In genomic region chr7:12111461-12112405, GRCh38 we compare ENCODE assay signal across 8 cellular contexts.
A peak's percentile ranks its signal among the peaks of the same experiment; 100 is the strongest.
DNase-seq lines count a peak whose midpoint lies in the region; ATAC-seq and TF ChIP-seq lines count a peak whose summit lies in the region.

No MANE protein-coding gene starts in this region.

- no peaks in the 10 kb centered on the region for H3K23me2 ChIP-seq in H9 (ENCODE audit: insufficient read length, low read depth, low read length, poor library complexity, severe bottlenecking)

- H3K4me3 ChIP-seq in prostate gland, result peak overlapping the region; percentile 12 to 22
- H3K4me3 ChIP-seq in hepatocyte, result no peak overlapping the region

- TF ChIP-seq CTCF in H9 (conservative IDR thresholded peaks at IDR 0.05) (peak; percentile 26; the same call in 1 of the 3 replicates), foreskin keratinocyte (conservative IDR thresholded peaks at IDR 0.05) (no peak), prostate gland (IDR thresholded peaks at IDR 0.05) (no peak), hepatocyte (IDR thresholded peaks at IDR 0.05; ENCODE audit: poor library complexity) (no peak)

- no peak for TF ChIP-seq POLR2A in prostate gland (IDR thresholded peaks at IDR 0.05)

- CTCF ChIA-PET in activated CD8-positive, alpha-beta memory T cell treated with anti-CD3 and anti-CD28 coated beads, Interleukin-2, amount 10 ng/mL, durations not matched to agents 7 days and 5 days (lab: Charles Lee), result interaction anchor here (1.1 kb wide), 1 partner anchor 211 kb away, joined by 3 read pairs; no protein-coding TSS in a partner anchor

- H3K27me3 ChIP-seq in H9 (ENCODE audit: insufficient read depth, low read length) (no peaks in the 10 kb centered on the region), foreskin keratinocyte (peaks cover 42% of the 10 kb centered on the region), prostate gland (replicated peaks; ENCODE audit: insufficient read depth) (peaks cover 2% of the 10 kb centered on the region), hepatocyte (no peaks in the 10 kb centered on the region)

- H3K9me3 ChIP-seq in H9 (ENCODE audit: control insufficient read depth, low read depth, low read length) (no peaks in the 10 kb centered on the region), prostate gland (no peaks in the 10 kb centered on the region), hepatocyte (ENCODE audit: low read depth) (no peaks in the 10 kb centered on the region)

- H3K18ac ChIP-seq in H9 (ENCODE audit: insufficient read length, low read depth, low read length), result no peak overlapping the region

- H3K36me3 Mint-ChIP-seq in H9 (ENCODE audit: insufficient read depth in 1 of 3, low read depth in 3 of 3), result no peaks in the 10 kb centered on the region; a peak in 1 of 7 replicates
- H3K36me3 Mint-ChIP-seq in activated CD8-positive, alpha-beta memory T cell treated with anti-CD3 and anti-CD28 coated beads, Interleukin-2, amount 10 ng/mL, durations not matched to agents 7 days and 5 days, result no peaks in the 10 kb centered on the region

- H2AK5ac ChIP-seq in H9 (ENCODE audit: insufficient read length, low read length), result no peak overlapping the region

- DNase-seq in H9 (peak; percentile 75), foreskin keratinocyte (peak in 1 of 2 donors; percentile 60), prostate gland (ENCODE audit: low spot score) (peak; percentile 8), NCI-H2171 (lab: John Stamatoyannopoulos, UW) (no peak), RPMI8226 (no peak), SW 1271 (lab: John Stamatoyannopoulos, UW) (no peak), hepatocyte (ENCODE audit: low spot score) (no peak)
- no peak for DNase-seq in activated CD8-positive, alpha-beta memory T cell treated with anti-CD3 and anti-CD28 coated beads, Interleukin-2, amount 10 ng/mL, durations not matched to agents 7 days and 5 days

- H2AFZ ChIP-seq in H9 (ENCODE audit: low read length), result no peak overlapping the region
- H2AFZ ChIP-seq in hepatocyte, result no peak overlapping the region

- no peak overlapping the region for H4K8ac ChIP-seq in H9 (replicated peaks; ENCODE audit: insufficient read length, low read depth, low read length)

- H3K79me2 ChIP-seq in H9 (ENCODE audit: insufficient read depth, low read length), result no peaks in the 10 kb centered on the region
- H3K79me2 ChIP-seq in hepatocyte, result no peaks in the 10 kb centered on the region

- no peaks in the 10 kb centered on the region for H3K79me1 ChIP-seq in H9 (ENCODE audit: insufficient read depth, low read depth, low read length, poor library complexity, severe bottlenecking)

- H3K36me3 ChIP-seq in prostate gland (no peaks in the 10 kb centered on the region), hepatocyte (replicated peaks; ENCODE audit: insufficient read depth, low read depth) (no peaks in the 10 kb centered on the region)

- H2BK5ac ChIP-seq in H9 (ENCODE audit: insufficient read length, low read length), result no peak overlapping the region

- no peaks in the 10 kb centered on the region for H3K4me1 Mint-ChIP-seq in H9
- peaks cover 11% of the 10 kb centered on the region for H3K4me1 Mint-ChIP-seq in activated CD8-positive, alpha-beta memory T cell treated with anti-CD3 and anti-CD28 coated beads, Interleukin-2, amount 10 ng/mL, durations not matched to agents 7 days and 5 days

- no peaks in the 10 kb centered on the region for H3K27me3 Mint-ChIP-seq in H9 (ENCODE audit: low read depth)
- H3K27me3 Mint-ChIP-seq in activated CD8-positive, alpha-beta memory T cell treated with anti-CD3 and anti-CD28 coated beads, Interleukin-2, amount 10 ng/mL, durations not matched to agents 7 days and 5 days, result peaks cover 58% of the 10 kb centered on the region

- no peak overlapping the region for H4K91ac ChIP-seq in H9 (ENCODE audit: insufficient read length, low read depth, low read length)

- H3K23ac ChIP-seq in H9 (ENCODE audit: insufficient read length, low read depth, low read length), result no peak overlapping the region

- H3K4ac ChIP-seq in H9 (ENCODE audit: low read depth, low read length), result no peak overlapping the region

- H3K4me2 ChIP-seq in H9 (ENCODE audit: insufficient read depth, insufficient read length, low read length) (no peak overlapping the region), hepatocyte (no peak overlapping the region)

- H2BK20ac ChIP-seq in H9 (ENCODE audit: low read depth, low read length, poor library complexity, severe bottlenecking), result no peak overlapping the region

- H3K27ac Mint-ChIP-seq in H9, result no peak overlapping the region; a peak in 1 of 7 replicates
- H3K27ac Mint-ChIP-seq in activated CD8-positive, alpha-beta memory T cell treated with anti-CD3 and anti-CD28 coated beads, Interleukin-2, amount 10 ng/mL, durations not matched to agents 7 days and 5 days, result no peak overlapping the region

- no peak overlapping the region for H2BK15ac ChIP-seq in H9 (ENCODE audit: low read depth, low read length)

- intact Hi-C loops in prostate gland (cut with DNase I), result loop anchor here (2.0 kb wide), 1 partner anchor 99 kb away; the partner anchor contains the start of gene TMEM106B

- H3K56ac ChIP-seq in H9 (ENCODE audit: insufficient read length, low read depth, low read length), result no peak overlapping the region

- H3K9me3 Mint-ChIP-seq in H9, result no peaks in the 10 kb centered on the region; a peak in 1 of 5 replicates
- no peaks in the 10 kb centered on the region for H3K9me3 Mint-ChIP-seq in activated CD8-positive, alpha-beta memory T cell treated with anti-CD3 and anti-CD28 coated beads, Interleukin-2, amount 10 ng/mL, durations not matched to agents 7 days and 5 days (ENCODE audit: low read depth)

- H3K4me1 ChIP-seq in H9 (ENCODE audit: insufficient read depth, low read length) (no peaks in the 10 kb centered on the region), foreskin keratinocyte (no peaks in the 10 kb centered on the region), prostate gland (replicated peaks) (no peaks in the 10 kb centered on the region), hepatocyte (ENCODE audit: insufficient read depth) (peaks cover 15% of the 10 kb centered on the region)

- no peak overlapping the region for H2BK12ac ChIP-seq in H9 (ENCODE audit: insufficient read length, low read depth, low read length)

- H3K4me3 Mint-ChIP-seq in H9, result peak overlapping the region in 1 of 2 experiments; percentile 67; a peak in 3 of 5 replicates
- peak overlapping the region; percentile 39 for H3K4me3 Mint-ChIP-seq in activated CD8-positive, alpha-beta memory T cell treated with anti-CD3 and anti-CD28 coated beads, Interleukin-2, amount 10 ng/mL, durations not matched to agents 7 days and 5 days

- peak; percentile 55 for ATAC-seq in activated CD8-positive, alpha-beta memory T cell treated with anti-CD3 and anti-CD28 coated beads, Interleukin-2, amount 10 ng/mL, durations not matched to agents 7 days and 5 days
- ATAC-seq in foreskin keratinocyte, result peak; percentile 92

- no peaks in the 10 kb centered on the region for H4K20me1 ChIP-seq in H9 (ENCODE audit: control insufficient read depth, insufficient read depth, insufficient read length)
- no peaks in the 10 kb centered on the region for H4K20me1 ChIP-seq in hepatocyte (ENCODE audit: insufficient read depth, poor library complexity, severe bottlenecking)

- H3K14ac ChIP-seq in H9 (ENCODE audit: insufficient read depth, low read length), result peak overlapping the region; percentile 21; the same call in 1 of the 2 replicates

- no peak overlapping the region for H2BK120ac ChIP-seq in H9 (ENCODE audit: low read depth, low read length, poor library complexity, severe bottlenecking)

- H3K27ac ChIP-seq in H9 (ENCODE audit: insufficient read length, low read depth, low read length), result no peak overlapping the region
- no peak overlapping the region for H3K27ac ChIP-seq in foreskin keratinocyte
- peak overlapping the region; percentile 23 to 36 for H3K27ac ChIP-seq in prostate gland
- H3K27ac ChIP-seq in hepatocyte, result no peak overlapping the region

- no peak overlapping the region for H4K5ac ChIP-seq in H9 (ENCODE audit: insufficient read length, low read depth, low read length)

- no peak overlapping the region for H3T11ph ChIP-seq in H9 (ENCODE audit: low read length)

- H3K9me2 ChIP-seq in hepatocyte (replicated peaks; ENCODE audit: insufficient read depth), result no peaks in the 10 kb centered on the region

- no peak overlapping the region for H3K9ac ChIP-seq in H9 (ENCODE audit: extremely low read depth, insufficient read length, low read length)

- no CpG with 5 or more reads among the region's 46 CpGs for WGBS in H9 (ENCODE audit: extremely low coverage, insufficient read length, low lambda C conversion rate)
- 22% methylated on average over 41 of the region's 46 CpGs for WGBS in prostate gland
- WGBS in hepatocyte (ENCODE audit: low lambda C conversion rate, missing lambda C conversion rate), result 96% methylated on average over 22 of the region's 46 CpGs

Comparison
In these comparisons a context has a peak if more than half of its experiments do, and no peak if none do; other contexts are left out.
1. DNase-seq: peak in H9 (single experiment) and prostate gland (single experiment); none in activated CD8-positive, alpha-beta memory T cell treated with anti-CD3 and anti-CD28 coated beads, Interleukin-2, amount 10 ng/mL, durations not matched to agents 7 days and 5 days (single experiment), NCI-H2171 (single experiment), RPMI8226 (single experiment), SW 1271 (0 of 2) and hepatocyte (single experiment).
2. H3K27ac ChIP-seq: peak in prostate gland (2 of 2); none in H9 (single experiment), foreskin keratinocyte (single experiment) and hepatocyte (single experiment).